Comparison of ENCODE assay signal across 22 cellular contexts in the genomic region with DNA sequence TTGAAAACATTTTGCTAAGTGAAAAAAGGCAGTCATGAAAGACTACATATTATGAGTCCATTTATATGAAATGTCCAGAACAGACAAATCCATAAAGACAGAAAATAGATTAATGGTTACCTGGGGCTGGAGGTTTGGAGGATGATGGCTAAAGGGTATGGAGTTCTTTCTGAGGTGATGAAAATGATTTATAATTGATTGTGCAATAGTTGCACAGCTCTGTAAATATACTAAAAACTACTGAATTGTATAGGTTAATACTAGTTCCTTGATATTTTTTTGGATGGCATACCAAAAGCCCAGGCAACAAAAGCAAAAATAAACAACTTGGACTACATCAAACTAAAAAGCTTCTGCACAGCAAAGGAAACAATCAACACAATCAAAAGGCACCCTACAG. TPM values are rescaled to one million over a fixed set of nuclear protein-coding genes. Genes with fewer than 3 reads are reported as not detected.
DNase-seq lines count a peak whose midpoint lies in the region; ATAC-seq and TF ChIP-seq lines count a peak whose summit lies in the region.
"Had no signal": no experiment of that assay in that cellular context is flagged by ENCODE, and none has a peak within 500 bp of the region (broad histone marks: within the 10 kb centered on the region; RNA-seq: fewer than 3 reads in every experiment).

No MANE protein-coding gene starts in this region.

- H4K20me1 ChIP-seq in KMS-11 (ENCODE audit: insufficient read depth) = no peaks in the 10 kb centered on the region

- in situ Hi-C loops in GM13976 (cut with MboI; ENCODE audit: low sequenced_read_pairs, unreplicated experiment) = no loop called here

- H3K27me3 Mint-ChIP-seq in activated CD8-positive, alpha-beta memory T cell treated with anti-CD3 and anti-CD28 coated beads, Interleukin-2, amount 10 ng/mL, durations not matched to agents 7 days and 5 days = no peaks in the 10 kb centered on the region
- no peaks in the 10 kb centered on the region for H3K27me3 Mint-ChIP-seq in activated CD8-positive, alpha-beta T cell treated with anti-CD3 and anti-CD28 coated beads, Interleukin-2, amount 10 ng/mL, durations not matched to agents 7 days and 5 days (ENCODE audit: low read depth)
- H3K27me3 Mint-ChIP-seq in natural killer cell (ENCODE audit: low read depth in 2 of 2) = no peaks in the 10 kb centered on the region

- no peak for ATAC-seq in activated CD8-positive, alpha-beta memory T cell treated with anti-CD3 and anti-CD28 coated beads, Interleukin-2, amount 10 ng/mL, durations not matched to agents 7 days and 5 days
- ATAC-seq in activated CD8-positive, alpha-beta T cell treated with anti-CD3 and anti-CD28 coated beads, Interleukin-2, amount 10 ng/mL, durations not matched to agents 7 days and 5 days = no peak
- no peak for ATAC-seq in natural killer cell
- ATAC-seq in GM18870 (IDR thresholded peaks at IDR 0.05; ENCODE audit: unreplicated experiment) = no peak
- ATAC-seq: sciatic nerve had no signal

- CTCF ChIA-PET in activated CD8-positive, alpha-beta memory T cell treated with anti-CD3 and anti-CD28 coated beads, Interleukin-2, amount 10 ng/mL, durations not matched to agents 7 days and 5 days (lab: Charles Lee) = interaction anchor here (1.5 kb wide), 1 partner anchor 116 kb away, joined by 3 read pairs; no protein-coding TSS in a partner anchor
- CTCF ChIA-PET in activated CD8-positive, alpha-beta T cell treated with anti-CD3 and anti-CD28 coated beads, Interleukin-2, amount 10 ng/mL, durations not matched to agents 7 days and 5 days (lab: Charles Lee) = no interaction called here

- H3K27ac Mint-ChIP-seq in activated CD8-positive, alpha-beta memory T cell treated with anti-CD3 and anti-CD28 coated beads, Interleukin-2, amount 10 ng/mL, durations not matched to agents 7 days and 5 days = peak overlapping the region; percentile 62
- peak overlapping the region; percentile 71 for H3K27ac Mint-ChIP-seq in activated CD8-positive, alpha-beta T cell treated with anti-CD3 and anti-CD28 coated beads, Interleukin-2, amount 10 ng/mL, durations not matched to agents 7 days and 5 days
- H3K27ac Mint-ChIP-seq in natural killer cell = peak overlapping the region; percentile 18 to 71

- POLR2A ChIA-PET in activated CD8-positive, alpha-beta T cell treated with anti-CD3 and anti-CD28 coated beads, Interleukin-2, amount 10 ng/mL, durations not matched to agents 7 days and 5 days (lab: Charles Lee) = no interaction called here

- H3K4me1 Mint-ChIP-seq in activated CD8-positive, alpha-beta memory T cell treated with anti-CD3 and anti-CD28 coated beads, Interleukin-2, amount 10 ng/mL, durations not matched to agents 7 days and 5 days = peaks cover 69% of the 10 kb centered on the region
- peaks cover 73% of the 10 kb centered on the region for H3K4me1 Mint-ChIP-seq in activated CD8-positive, alpha-beta T cell treated with anti-CD3 and anti-CD28 coated beads, Interleukin-2, amount 10 ng/mL, durations not matched to agents 7 days and 5 days (ENCODE audit: low read depth)
- H3K4me1 Mint-ChIP-seq in natural killer cell = peaks cover 53 to 54% of the 10 kb centered on the region in 2 donors

- intact Hi-C loops in natural killer cell (cut with micrococcal nuclease) = no loop called here

- peaks cover 91% of the 10 kb centered on the region for H3K79me2 ChIP-seq in KMS-11 (ENCODE audit: insufficient read depth, low read depth)

- H3K4me1 ChIP-seq in KMS-11 (ENCODE audit: low read depth, poor library complexity, severe bottlenecking) = peaks cover 88% of the 10 kb centered on the region

- no peak for TF ChIP-seq CTCF in KMS-11 (conservative IDR thresholded peaks at IDR 0.05; ENCODE audit: low read depth, low read length)
- no peak for TF ChIP-seq CTCF in natural killer cell (IDR thresholded peaks at IDR 0.05)
- no peak for TF ChIP-seq CTCF in GM13976 (IDR thresholded peaks at IDR 0.05; ENCODE audit: borderline replicate concordance, control extremely low read depth, extremely low read depth, insufficient read depth, missing control alignments)

- no peak overlapping the region for H3K4me3 ChIP-seq in KMS-11 (IDR thresholded peaks at IDR 0.05; ENCODE audit: insufficient read depth, low read depth, low read length)
- H3K4me3 ChIP-seq: ascending aorta, lung, ovary had no signal

- H2AFZ ChIP-seq in KMS-11 (ENCODE audit: low read depth) = no peak overlapping the region

- H3K36me3 ChIP-seq in KMS-11 (ENCODE audit: insufficient read depth) = no peaks in the 10 kb centered on the region
- H3K36me3 ChIP-seq: ascending aorta, ovary had no signal

- H3K4me2 ChIP-seq in KMS-11 = peak overlapping the region; percentile 86

- peak overlapping the region; percentile 61 for H3K27ac ChIP-seq in KMS-11
- H3K27ac ChIP-seq: ascending aorta, ovary had no signal

- H3K9me3 Mint-ChIP-seq in activated CD8-positive, alpha-beta memory T cell treated with anti-CD3 and anti-CD28 coated beads, Interleukin-2, amount 10 ng/mL, durations not matched to agents 7 days and 5 days (ENCODE audit: low read depth) = no peaks in the 10 kb centered on the region
- H3K9me3 Mint-ChIP-seq in activated CD8-positive, alpha-beta T cell treated with anti-CD3 and anti-CD28 coated beads, Interleukin-2, amount 10 ng/mL, durations not matched to agents 7 days and 5 days (ENCODE audit: insufficient read depth) = no peaks in the 10 kb centered on the region
- H3K9me3 Mint-ChIP-seq in natural killer cell = no peaks in the 10 kb centered on the region

- no peaks in the 10 kb centered on the region for H3K27me3 ChIP-seq in KMS-11 (ENCODE audit: insufficient read depth, low read depth)
- H3K27me3 ChIP-seq: ascending aorta, ovary had no signal

- H3K36me3 Mint-ChIP-seq in activated CD8-positive, alpha-beta memory T cell treated with anti-CD3 and anti-CD28 coated beads, Interleukin-2, amount 10 ng/mL, durations not matched to agents 7 days and 5 days = peaks cover 43% of the 10 kb centered on the region
- H3K36me3 Mint-ChIP-seq in activated CD8-positive, alpha-beta T cell treated with anti-CD3 and anti-CD28 coated beads, Interleukin-2, amount 10 ng/mL, durations not matched to agents 7 days and 5 days (ENCODE audit: low read depth) = peaks cover 72% of the 10 kb centered on the region
- no peaks in the 10 kb centered on the region for H3K36me3 Mint-ChIP-seq in natural killer cell

- H3K9ac ChIP-seq in KMS-11 = no peak overlapping the region

- DNase-seq in activated CD8-positive, alpha-beta memory T cell treated with anti-CD3 and anti-CD28 coated beads, Interleukin-2, amount 10 ng/mL, durations not matched to agents 7 days and 5 days = no peak
- no peak for DNase-seq in activated CD8-positive, alpha-beta memory T cell treated with anti-CD3 and anti-CD28 coated beads, Interleukin-2, amount 50 U/mL, for 48 hours
- no peak for DNase-seq in activated CD8-positive, alpha-beta T cell treated with anti-CD3 and anti-CD28 coated beads, Interleukin-2, amount 10 ng/mL, durations not matched to agents 7 days and 5 days
- DNase-seq in natural killer cell = no peak
- no peak for DNase-seq in GDM1 (lab: John Stamatoyannopoulos, UW)
- no peak for DNase-seq in GM13976 (ENCODE audit: low spot score)
- DNase-seq: ACHN; activated CD4-positive, alpha-beta T cell treated with anti-CD3 and anti-CD28 coated beads for 1 hour; activated T-cell treated with anti-CD3 and anti-CD28 coated beads, Interleukin-2, amount 50 U/mL, for 4 hours; HCEC 1CT; islet precursor cell; KBM-7; NCI-H1048; NCI-H2081 treated with DMSO at 0.1 percent for 48 hours; OCI-M1; ovary; SIG-M5 had no signal

- H3K4me3 Mint-ChIP-seq in activated CD8-positive, alpha-beta memory T cell treated with anti-CD3 and anti-CD28 coated beads, Interleukin-2, amount 10 ng/mL, durations not matched to agents 7 days and 5 days = no peak overlapping the region
- H3K4me3 Mint-ChIP-seq in activated CD8-positive, alpha-beta T cell treated with anti-CD3 and anti-CD28 coated beads, Interleukin-2, amount 10 ng/mL, durations not matched to agents 7 days and 5 days = no peak overlapping the region
- no peak overlapping the region for H3K4me3 Mint-ChIP-seq in natural killer cell

RNA-seq across cellular contexts. Expression of gene SOS1, which starts 21.5 kb away (rescaled TPM):
- 100 to 1,000 TPM; 134 to 186 TPM for total RNA-seq in activated CD8-positive, alpha-beta memory T cell treated with anti-CD3 and anti-CD28 coated beads, Interleukin-2, amount 10 ng/mL, durations not matched to agents 7 days and 5 days
- total RNA-seq in activated CD8-positive, alpha-beta T cell treated with anti-CD3 and anti-CD28 coated beads, Interleukin-2, amount 10 ng/mL, durations not matched to agents 7 days and 5 days = 100 to 1,000 TPM; 209 to 243 TPM
- 10 to 100 TPM; 32.6 to 73.9 (median 52.7) TPM for total RNA-seq in natural killer cell
